9 cellular contexts compared by ENCODE assay signal in genomic region chr19:40608957-40609356, GRCh38. TPM values are rescaled to one million over a fixed set of nuclear protein-coding genes. Genes with fewer than 3 reads are reported as not detected.
DNase-seq lines count a peak whose midpoint lies in the region; ATAC-seq and TF ChIP-seq lines count a peak whose summit lies in the region.
"Had no signal": no experiment of that assay in that cellular context is flagged by ENCODE, and none has a peak within 500 bp of the region (broad histone marks: within the 10 kb centered on the region; RNA-seq: fewer than 3 reads in every experiment).

No MANE protein-coding gene starts in this region.

- H3K4me2 ChIP-seq in Karpas-422 (ENCODE audit: low read depth, low read length, poor library complexity, severe bottlenecking), result peak overlapping the region; percentile 81

- peaks cover 68% of the 10 kb centered on the region for H3K4me1 Mint-ChIP-seq in CD8-positive, alpha-beta T cell (ENCODE audit: low read depth)
- H3K4me1 Mint-ChIP-seq in central memory CD8-positive, alpha-beta T cell, result peaks cover 74% of the 10 kb centered on the region
- peaks cover 49% of the 10 kb centered on the region for H3K4me1 Mint-ChIP-seq in neural crest cell

- no peaks in the 10 kb centered on the region for H3K27me3 Mint-ChIP-seq in CD8-positive, alpha-beta T cell (ENCODE audit: low read depth)
- no peaks in the 10 kb centered on the region for H3K27me3 Mint-ChIP-seq in central memory CD8-positive, alpha-beta T cell
- peaks cover 95% of the 10 kb centered on the region for H3K27me3 Mint-ChIP-seq in neural crest cell (ENCODE audit: low read depth)

- H3K9me3 Mint-ChIP-seq in CD8-positive, alpha-beta T cell, result no peaks in the 10 kb centered on the region
- H3K9me3 Mint-ChIP-seq in central memory CD8-positive, alpha-beta T cell, result no peaks in the 10 kb centered on the region
- H3K9me3 Mint-ChIP-seq in neural crest cell, result no peaks in the 10 kb centered on the region

- DNase-seq in CD8-positive, alpha-beta T cell, result no peak
- no peak for DNase-seq in Karpas-422
- no peak for DNase-seq in central memory CD8-positive, alpha-beta T cell (ENCODE audit: low spot score in 2 of 2)
- DNase-seq in neural crest cell (ENCODE audit: low read depth, low spot score), result no peak
- no peak for DNase-seq in cortex of kidney (lab: John Stamatoyannopoulos, UW)
- DNase-seq in RKO (ENCODE audit: low spot score), result no peak
- no peak for DNase-seq in NCI-H510A treated with DMSO at 0.1 percent for 48 hours (lab: John Stamatoyannopoulos, UW)
- DNase-seq: NCI-H2081 had no signal

- CTCF ChIA-PET in CD8-positive, alpha-beta T cell (lab: Charles Lee), result interaction anchor here (1.1 to 3.9 kb wide), 2 partner anchors 26 to 37 kb away, joined by 3 to 33 read pairs; no protein-coding TSS in a partner anchor

- no peaks in the 10 kb centered on the region for H3K36me3 ChIP-seq in CD8-positive, alpha-beta T cell (ENCODE audit: insufficient read depth, low read length)
- no peaks in the 10 kb centered on the region for H3K36me3 ChIP-seq in Karpas-422 (ENCODE audit: insufficient read depth, low read length)

- no peaks in the 10 kb centered on the region for H3K9me3 ChIP-seq in CD8-positive, alpha-beta T cell (ENCODE audit: low read length)
- no peaks in the 10 kb centered on the region for H3K9me3 ChIP-seq in Karpas-422 (ENCODE audit: low read length)

- POLR2A ChIA-PET in CD8-positive, alpha-beta T cell (lab: Charles Lee), result interaction anchor here (1.1 to 2.0 kb wide), 4 partner anchors 39 to 188 kb away, joined by 3 to 7 read pairs (median 4); partner anchors contain the start of gene BLVRB

- H3K27me3 ChIP-seq in CD8-positive, alpha-beta T cell (ENCODE audit: insufficient read depth, low read length), result no peaks in the 10 kb centered on the region
- H3K27me3 ChIP-seq in Karpas-422 (ENCODE audit: low read length), result no peaks in the 10 kb centered on the region

- no peak for ATAC-seq in CD8-positive, alpha-beta T cell
- ATAC-seq in central memory CD8-positive, alpha-beta T cell (replicated peaks; ENCODE audit: extremely low read depth, poor library complexity, severe bottlenecking), result no peak
- no peak for ATAC-seq in GM21529 (IDR thresholded peaks at IDR 0.05; ENCODE audit: unreplicated experiment)

- no peak for TF ChIP-seq CTCF in CD8-positive, alpha-beta T cell (IDR thresholded peaks at IDR 0.05)
- no peak for TF ChIP-seq CTCF in neural crest cell (conservative IDR thresholded peaks at IDR 0.05)

- peak overlapping the region; percentile 73 for H3K9ac ChIP-seq in Karpas-422 (ENCODE audit: low read length)

- intact Hi-C loops in CD8-positive, alpha-beta T cell (cut with DNase I, micrococcal nuclease), result loop anchor here (10.0 kb wide), 2 partner anchors 746 to 1204 kb away; partner anchors contain the start of genes ZFP36 (in 2 of the 2) and TGFB1 (in 1 of the 2)

- H3K9me2 ChIP-seq in Karpas-422 (replicated peaks; ENCODE audit: insufficient read depth, low read length), result no peaks in the 10 kb centered on the region

- H3K79me2 ChIP-seq in Karpas-422 (ENCODE audit: low read length), result no peaks in the 10 kb centered on the region

- no peaks in the 10 kb centered on the region for H3K36me3 Mint-ChIP-seq in CD8-positive, alpha-beta T cell
- H3K36me3 Mint-ChIP-seq in central memory CD8-positive, alpha-beta T cell (ENCODE audit: insufficient read depth), result peaks cover 20% of the 10 kb centered on the region
- H3K36me3 Mint-ChIP-seq in neural crest cell (ENCODE audit: low read depth), result peaks cover 10% of the 10 kb centered on the region

- H2AFZ ChIP-seq in Karpas-422 (ENCODE audit: low read length), result no peak overlapping the region

- H3K4me3 Mint-ChIP-seq in CD8-positive, alpha-beta T cell, result peak overlapping the region; percentile 78
- H3K4me3 Mint-ChIP-seq in central memory CD8-positive, alpha-beta T cell, result peak overlapping the region; percentile 75
- peak overlapping the region; percentile 40 for H3K4me3 Mint-ChIP-seq in neural crest cell

- 0 out of 2 replicates have a peak, but pooled peaks cover 3% of the 10 kb centered on the region for H4K20me1 ChIP-seq in Karpas-422 (ENCODE audit: insufficient read depth, low read depth, low read length)

- H3K4me3 ChIP-seq in CD8-positive, alpha-beta T cell (ENCODE audit: low read depth, low read length), result no peak overlapping the region
- peak overlapping the region; percentile 68 for H3K4me3 ChIP-seq in Karpas-422 (ENCODE audit: low read length)

- peak overlapping the region; percentile 94 for H3K27ac Mint-ChIP-seq in CD8-positive, alpha-beta T cell
- peak overlapping the region; percentile 88 for H3K27ac Mint-ChIP-seq in central memory CD8-positive, alpha-beta T cell (ENCODE audit: low read depth)
- no peak overlapping the region for H3K27ac Mint-ChIP-seq in neural crest cell (ENCODE audit: unreplicated experiment)

- peak overlapping the region; percentile 72 for H3K27ac ChIP-seq in CD8-positive, alpha-beta T cell (ENCODE audit: low read depth, low read length)
- no peak overlapping the region for H3K27ac ChIP-seq in Karpas-422 (ENCODE audit: low read length)

- H3K4me1 ChIP-seq in CD8-positive, alpha-beta T cell (ENCODE audit: insufficient read depth, low read length), result peaks cover 46% of the 10 kb centered on the region
- peaks cover 52% of the 10 kb centered on the region for H3K4me1 ChIP-seq in Karpas-422 (ENCODE audit: low read length)

RNA-seq across cellular contexts. Expression of gene LTBP4, which starts 7.8 kb away (rescaled TPM):
- total RNA-seq in CD8-positive, alpha-beta T cell, result 100 to 1,000 TPM in 1 of 2 experiments, 10 to 100 TPM in 1; 86.0 to 107 TPM
- 9.6 and 25.9 TPM in 2 replicates for total RNA-seq in Karpas-422 (2014; rRNA removed; shearing (Covaris generic); ENCODE audit: low replicate concordance)
- total RNA-seq in neural crest cell, result 125 TPM in 2 replicates

RNA-seq across cellular contexts. Expression of gene SHKBP1, which starts 32.3 kb away (rescaled TPM):
- 10 to 100 TPM; 93.8 to 95.3 TPM for total RNA-seq in CD8-positive, alpha-beta T cell
- 49.7 and 98.2 TPM in 2 replicates for total RNA-seq in Karpas-422 (2014; rRNA removed; shearing (Covaris generic); ENCODE audit: low replicate concordance)
- total RNA-seq in neural crest cell, result 72.0 and 76.3 TPM in 2 replicates
